In genomic region chr11:34521265-34521664, GRCh38 we compare ENCODE assay signal across 3 cellular contexts.
TF ChIP-seq lines count a peak whose summit lies in the region.

No MANE protein-coding gene starts in this region.

TF ChIP-seq in HepG2, 621 proteins besides CTCF, POLR2A, EP300 and RAD21:
- TF ChIP-seq, protein P1, sequence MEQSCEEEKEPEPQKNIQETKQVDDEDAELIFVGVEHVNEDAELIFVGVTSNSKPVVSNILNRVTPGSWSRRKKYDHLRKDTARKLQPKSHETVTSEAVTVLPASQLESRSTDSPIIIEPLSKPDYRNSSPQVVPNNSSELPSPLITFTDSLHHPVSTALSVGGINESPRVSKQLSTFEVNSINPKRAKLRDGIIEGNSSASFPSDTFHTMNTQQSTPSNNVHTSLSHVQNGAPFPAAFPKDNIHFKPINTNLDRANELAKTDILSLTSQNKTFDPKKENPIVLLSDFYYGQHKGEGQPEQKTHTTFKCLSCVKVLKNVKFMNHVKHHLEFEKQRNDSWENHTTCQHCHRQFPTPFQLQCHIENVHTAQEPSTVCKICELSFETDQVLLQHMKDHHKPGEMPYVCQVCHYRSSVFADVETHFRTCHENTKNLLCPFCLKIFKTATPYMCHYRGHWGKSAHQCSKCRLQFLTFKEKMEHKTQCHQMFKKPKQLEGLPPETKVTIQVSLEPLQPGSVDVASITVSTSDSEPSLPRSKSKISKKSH (CRISPR knock-in tag; IDR thresholded peaks at IDR 0.05; ENCODE audit: borderline replicate concordance) = no peak
- peak; percentile 36; the same call in 1 of the 2 replicates for TF ChIP-seq CEBPB (IDR thresholded peaks at IDR 0.05; ENCODE audit: borderline replicate concordance, low read depth, low read length)

TF ChIP-seq in IMR-90, 13 proteins besides CTCF, POLR2A, EP300 and RAD21:
- no peak for TF ChIP-seq RCOR1 (IDR thresholded peaks at IDR 0.05; ENCODE audit: insufficient replicate concordance, low read length)
- peak; percentile 46; the same call in 1 of the 2 replicates for TF ChIP-seq CEBPB (IDR thresholded peaks at IDR 0.05; ENCODE audit: low read depth, low read length)
- TF ChIP-seq RFX5 (IDR thresholded peaks at IDR 0.05; ENCODE audit: low read depth, low read length) = no peak

TF ChIP-seq in K562, 482 proteins besides CTCF, POLR2A, EP300 and RAD21:
- TF ChIP-seq CEBPB (tag; IDR thresholded peaks at IDR 0.05) (peak; percentile 56), SREBF1 (IDR thresholded peaks at IDR 0.05; ENCODE audit: borderline replicate concordance, low read depth, low read length) (no peak), SMARCC2 (IDR thresholded peaks at IDR 0.05; ENCODE audit: low read depth) (no peak), MTF1 (CRISPR knock-in tag; IDR thresholded peaks at IDR 0.05; ENCODE audit: borderline replicate concordance) (no peak), CEBPG (CRISPR knock-in tag; IDR thresholded peaks at IDR 0.05) (no peak), CEBPG (tag; conservative IDR thresholded peaks at IDR 0.05 in 1 of 2, IDR thresholded peaks at IDR 0.05 in 1 of 2) (peak; percentile 56 to 75), PHF21A (IDR thresholded peaks at IDR 0.05; ENCODE audit: borderline replicate concordance, low read depth) (no peak)
- TF ChIP-seq, protein P2, sequence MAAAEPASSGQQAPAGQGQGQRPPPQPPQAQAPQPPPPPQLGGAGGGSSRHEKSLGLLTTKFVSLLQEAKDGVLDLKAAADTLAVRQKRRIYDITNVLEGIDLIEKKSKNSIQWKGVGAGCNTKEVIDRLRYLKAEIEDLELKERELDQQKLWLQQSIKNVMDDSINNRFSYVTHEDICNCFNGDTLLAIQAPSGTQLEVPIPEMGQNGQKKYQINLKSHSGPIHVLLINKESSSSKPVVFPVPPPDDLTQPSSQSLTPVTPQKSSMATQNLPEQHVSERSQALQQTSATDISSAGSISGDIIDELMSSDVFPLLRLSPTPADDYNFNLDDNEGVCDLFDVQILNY (CRISPR knock-in tag; IDR thresholded peaks at IDR 0.05) = no peak
